In the genomic region with DNA sequence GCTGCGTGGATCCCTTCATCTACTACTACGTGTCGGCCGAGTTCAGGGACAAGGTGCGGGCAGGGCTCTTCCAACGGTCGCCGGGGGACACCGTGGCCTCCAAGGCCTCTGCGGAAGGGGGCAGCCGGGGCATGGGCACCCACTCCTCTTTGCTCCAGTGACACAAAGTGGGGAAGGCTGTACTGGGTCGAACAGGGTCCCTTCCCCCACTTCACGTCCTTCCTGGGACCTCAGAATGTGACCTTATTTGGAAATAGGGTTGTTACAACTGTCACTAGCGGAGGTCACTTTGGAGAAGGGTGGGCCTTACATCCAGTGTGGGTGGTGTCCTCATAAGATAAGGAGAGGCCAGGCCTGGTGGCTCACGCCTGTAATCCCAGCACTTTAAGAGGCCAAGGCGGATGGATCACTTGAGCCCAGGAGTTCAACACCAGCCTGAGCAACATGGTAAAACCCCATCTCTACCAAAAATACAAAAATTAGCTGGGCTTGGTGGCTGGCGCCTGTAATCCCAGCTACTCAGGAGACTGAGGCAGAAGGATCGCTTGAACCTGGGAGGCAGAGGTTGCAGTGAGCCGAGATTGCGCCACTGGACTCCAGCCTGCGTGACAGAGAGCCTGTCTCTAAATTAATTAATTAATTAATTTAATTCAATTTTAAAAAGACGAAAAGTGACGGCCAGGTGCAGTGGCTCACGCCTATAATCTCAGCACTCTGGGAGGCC, we compare ENCODE assay signal across 1 cellular context.
TF ChIP-seq lines count a peak whose summit lies in the region.

No MANE protein-coding gene starts in this region.

TF ChIP-seq in K562, 482 proteins besides CTCF, POLR2A, EP300 and RAD21 (continued from another document and continues in another):
- TF ChIP-seq SIX5 (IDR thresholded peaks at IDR 0.05; ENCODE audit: borderline replicate concordance in 1 of 2, insufficient read depth in 1 of 2, low read depth in 1 of 2, low read length in 2 of 2) = no peak
- no peak for TF ChIP-seq PHF21A (IDR thresholded peaks at IDR 0.05; ENCODE audit: borderline replicate concordance, low read depth)
- no peak for TF ChIP-seq HDAC8 (tag; IDR thresholded peaks at IDR 0.05)
- no peak for TF ChIP-seq MECOM (CRISPR knock-in tag; IDR thresholded peaks at IDR 0.05)
- no peak for TF ChIP-seq NCOA2 (IDR thresholded peaks at IDR 0.05; ENCODE audit: partially characterized antibody in 2 of 2)
- TF ChIP-seq, protein P1, sequence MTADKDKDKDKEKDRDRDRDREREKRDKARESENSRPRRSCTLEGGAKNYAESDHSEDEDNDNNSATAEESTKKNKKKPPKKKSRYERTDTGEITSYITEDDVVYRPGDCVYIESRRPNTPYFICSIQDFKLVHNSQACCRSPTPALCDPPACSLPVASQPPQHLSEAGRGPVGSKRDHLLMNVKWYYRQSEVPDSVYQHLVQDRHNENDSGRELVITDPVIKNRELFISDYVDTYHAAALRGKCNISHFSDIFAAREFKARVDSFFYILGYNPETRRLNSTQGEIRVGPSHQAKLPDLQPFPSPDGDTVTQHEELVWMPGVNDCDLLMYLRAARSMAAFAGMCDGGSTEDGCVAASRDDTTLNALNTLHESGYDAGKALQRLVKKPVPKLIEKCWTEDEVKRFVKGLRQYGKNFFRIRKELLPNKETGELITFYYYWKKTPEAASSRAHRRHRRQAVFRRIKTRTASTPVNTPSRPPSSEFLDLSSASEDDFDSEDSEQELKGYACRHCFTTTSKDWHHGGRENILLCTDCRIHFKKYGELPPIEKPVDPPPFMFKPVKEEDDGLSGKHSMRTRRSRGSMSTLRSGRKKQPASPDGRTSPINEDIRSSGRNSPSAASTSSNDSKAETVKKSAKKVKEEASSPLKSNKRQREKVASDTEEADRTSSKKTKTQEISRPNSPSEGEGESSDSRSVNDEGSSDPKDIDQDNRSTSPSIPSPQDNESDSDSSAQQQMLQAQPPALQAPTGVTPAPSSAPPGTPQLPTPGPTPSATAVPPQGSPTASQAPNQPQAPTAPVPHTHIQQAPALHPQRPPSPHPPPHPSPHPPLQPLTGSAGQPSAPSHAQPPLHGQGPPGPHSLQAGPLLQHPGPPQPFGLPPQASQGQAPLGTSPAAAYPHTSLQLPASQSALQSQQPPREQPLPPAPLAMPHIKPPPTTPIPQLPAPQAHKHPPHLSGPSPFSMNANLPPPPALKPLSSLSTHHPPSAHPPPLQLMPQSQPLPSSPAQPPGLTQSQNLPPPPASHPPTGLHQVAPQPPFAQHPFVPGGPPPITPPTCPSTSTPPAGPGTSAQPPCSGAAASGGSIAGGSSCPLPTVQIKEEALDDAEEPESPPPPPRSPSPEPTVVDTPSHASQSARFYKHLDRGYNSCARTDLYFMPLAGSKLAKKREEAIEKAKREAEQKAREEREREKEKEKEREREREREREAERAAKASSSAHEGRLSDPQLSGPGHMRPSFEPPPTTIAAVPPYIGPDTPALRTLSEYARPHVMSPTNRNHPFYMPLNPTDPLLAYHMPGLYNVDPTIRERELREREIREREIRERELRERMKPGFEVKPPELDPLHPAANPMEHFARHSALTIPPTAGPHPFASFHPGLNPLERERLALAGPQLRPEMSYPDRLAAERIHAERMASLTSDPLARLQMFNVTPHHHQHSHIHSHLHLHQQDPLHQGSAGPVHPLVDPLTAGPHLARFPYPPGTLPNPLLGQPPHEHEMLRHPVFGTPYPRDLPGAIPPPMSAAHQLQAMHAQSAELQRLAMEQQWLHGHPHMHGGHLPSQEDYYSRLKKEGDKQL (CRISPR knock-in tag; IDR thresholded peaks at IDR 0.05; ENCODE audit: borderline replicate concordance) = no peak
- no peak for TF ChIP-seq RBM34 (IDR thresholded peaks at IDR 0.05; ENCODE audit: borderline replicate concordance, insufficient read depth, low read length)
- TF ChIP-seq ATF3 (IDR thresholded peaks at IDR 0.05) = no peak
- TF ChIP-seq ATF3 (CRISPR knock-in tag; conservative IDR thresholded peaks at IDR 0.05) = no peak
- no peak for TF ChIP-seq HNRNPH1 (optimal IDR thresholded peaks at IDR 0.05; ENCODE audit: low read depth, low read length)
- TF ChIP-seq BRF1 (IDR thresholded peaks at IDR 0.05; ENCODE audit: borderline replicate concordance, extremely low read depth, insufficient read length) = no peak
- TF ChIP-seq CUX1 (CRISPR knock-in tag; IDR thresholded peaks at IDR 0.05) = no peak
- TF ChIP-seq POLR2H (tag; IDR thresholded peaks at IDR 0.05; ENCODE audit: low read depth) = peak; percentile 92
- TF ChIP-seq CBFB (CRISPR knock-in tag; IDR thresholded peaks at IDR 0.05) = 0 out of 2 replicates have a peak, but pooled peaks have one; percentile 10
- TF ChIP-seq CHD1 (IDR thresholded peaks at IDR 0.05; ENCODE audit: low read length) = no peak
- no peak for TF ChIP-seq ZNF75A (CRISPR knock-in tag; IDR thresholded peaks at IDR 0.05)
- peak; percentile 87 for TF ChIP-seq POLR2B (IDR thresholded peaks at IDR 0.05; ENCODE audit: low read depth, partially characterized antibody)
- TF ChIP-seq ZNF316 (IDR thresholded peaks at IDR 0.05) = no peak
- no peak for TF ChIP-seq GTF3C2 (IDR thresholded peaks at IDR 0.05; ENCODE audit: borderline replicate concordance, extremely low read depth, insufficient read length)
- TF ChIP-seq STAT5A (IDR thresholded peaks at IDR 0.05; ENCODE audit: borderline replicate concordance, low read length) = no peak; the same call in 1 of the 2 replicates
- TF ChIP-seq PTBP1 (IDR thresholded peaks at IDR 0.05; ENCODE audit: low read depth, low read length) = no peak
- no peak for TF ChIP-seq ZNF583 (CRISPR knock-in tag; IDR thresholded peaks at IDR 0.05)
- TF ChIP-seq TRIM28 (IDR thresholded peaks at IDR 0.05) = no peak
- no peak for TF ChIP-seq STAG1 (CRISPR knock-in tag; IDR thresholded peaks at IDR 0.05; ENCODE audit: borderline replicate concordance)
- TF ChIP-seq MTA1 (IDR thresholded peaks at IDR 0.05; ENCODE audit: borderline replicate concordance) = 0 out of 2 replicates have a peak, but pooled peaks have one; percentile 0
- TF ChIP-seq HDAC6 (IDR thresholded peaks at IDR 0.05; ENCODE audit: low read depth, low read length) = no peak
- TF ChIP-seq RBM15 (IDR thresholded peaks at IDR 0.05; ENCODE audit: insufficient read depth, low read length) = no peak
- TF ChIP-seq ARID2 (IDR thresholded peaks at IDR 0.05) = no peak
- TF ChIP-seq, protein P2, sequence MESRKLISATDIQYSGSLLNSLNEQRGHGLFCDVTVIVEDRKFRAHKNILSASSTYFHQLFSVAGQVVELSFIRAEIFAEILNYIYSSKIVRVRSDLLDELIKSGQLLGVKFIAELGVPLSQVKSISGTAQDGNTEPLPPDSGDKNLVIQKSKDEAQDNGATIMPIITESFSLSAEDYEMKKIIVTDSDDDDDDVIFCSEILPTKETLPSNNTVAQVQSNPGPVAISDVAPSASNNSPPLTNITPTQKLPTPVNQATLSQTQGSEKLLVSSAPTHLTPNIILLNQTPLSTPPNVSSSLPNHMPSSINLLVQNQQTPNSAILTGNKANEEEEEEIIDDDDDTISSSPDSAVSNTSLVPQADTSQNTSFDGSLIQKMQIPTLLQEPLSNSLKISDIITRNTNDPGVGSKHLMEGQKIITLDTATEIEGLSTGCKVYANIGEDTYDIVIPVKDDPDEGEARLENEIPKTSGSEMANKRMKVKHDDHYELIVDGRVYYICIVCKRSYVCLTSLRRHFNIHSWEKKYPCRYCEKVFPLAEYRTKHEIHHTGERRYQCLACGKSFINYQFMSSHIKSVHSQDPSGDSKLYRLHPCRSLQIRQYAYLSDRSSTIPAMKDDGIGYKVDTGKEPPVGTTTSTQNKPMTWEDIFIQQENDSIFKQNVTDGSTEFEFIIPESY (CRISPR knock-in tag; IDR thresholded peaks at IDR 0.05) = no peak; the same call in 1 of the 2 replicates
- no peak for TF ChIP-seq RFX7 (CRISPR knock-in tag; IDR thresholded peaks at IDR 0.05)
- no peak for TF ChIP-seq MCM5 (IDR thresholded peaks at IDR 0.05; ENCODE audit: low read depth)
